Comparison of ENCODE assay signal across 1 cellular context in the genomic region with DNA sequence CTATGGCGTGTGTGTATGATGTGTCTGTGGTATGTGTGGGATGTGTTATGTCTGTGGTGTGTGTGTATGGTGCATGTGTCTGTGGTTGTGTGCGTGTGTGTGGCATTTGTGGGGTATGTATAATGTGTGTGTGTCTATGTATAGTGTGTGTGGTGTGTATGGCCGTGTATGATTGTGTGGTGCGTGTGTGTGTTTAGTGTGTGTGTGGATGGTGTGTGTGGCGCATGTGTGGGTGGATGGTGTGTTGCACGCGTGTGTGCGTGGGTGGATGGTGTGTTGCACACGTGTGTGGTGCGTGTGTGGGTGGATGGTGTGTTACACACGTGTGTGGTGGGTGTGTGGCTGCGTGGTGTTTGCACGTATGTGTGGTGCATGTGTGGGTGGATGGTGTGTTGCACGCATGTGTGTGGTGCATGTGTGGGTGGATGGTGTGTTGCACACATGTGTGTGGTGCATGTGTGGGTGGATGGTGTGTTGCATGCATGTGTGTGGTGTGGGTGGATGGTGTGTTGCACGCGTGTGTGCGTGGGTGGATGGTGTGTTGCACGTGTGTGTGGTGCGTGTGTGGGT.
TF ChIP-seq lines count a peak whose summit lies in the region.

No MANE protein-coding gene starts in this region.

TF ChIP-seq in A549, 52 proteins besides CTCF, POLR2A, EP300 and RAD21 (continued from another document):
- TF ChIP-seq, protein P1, sequence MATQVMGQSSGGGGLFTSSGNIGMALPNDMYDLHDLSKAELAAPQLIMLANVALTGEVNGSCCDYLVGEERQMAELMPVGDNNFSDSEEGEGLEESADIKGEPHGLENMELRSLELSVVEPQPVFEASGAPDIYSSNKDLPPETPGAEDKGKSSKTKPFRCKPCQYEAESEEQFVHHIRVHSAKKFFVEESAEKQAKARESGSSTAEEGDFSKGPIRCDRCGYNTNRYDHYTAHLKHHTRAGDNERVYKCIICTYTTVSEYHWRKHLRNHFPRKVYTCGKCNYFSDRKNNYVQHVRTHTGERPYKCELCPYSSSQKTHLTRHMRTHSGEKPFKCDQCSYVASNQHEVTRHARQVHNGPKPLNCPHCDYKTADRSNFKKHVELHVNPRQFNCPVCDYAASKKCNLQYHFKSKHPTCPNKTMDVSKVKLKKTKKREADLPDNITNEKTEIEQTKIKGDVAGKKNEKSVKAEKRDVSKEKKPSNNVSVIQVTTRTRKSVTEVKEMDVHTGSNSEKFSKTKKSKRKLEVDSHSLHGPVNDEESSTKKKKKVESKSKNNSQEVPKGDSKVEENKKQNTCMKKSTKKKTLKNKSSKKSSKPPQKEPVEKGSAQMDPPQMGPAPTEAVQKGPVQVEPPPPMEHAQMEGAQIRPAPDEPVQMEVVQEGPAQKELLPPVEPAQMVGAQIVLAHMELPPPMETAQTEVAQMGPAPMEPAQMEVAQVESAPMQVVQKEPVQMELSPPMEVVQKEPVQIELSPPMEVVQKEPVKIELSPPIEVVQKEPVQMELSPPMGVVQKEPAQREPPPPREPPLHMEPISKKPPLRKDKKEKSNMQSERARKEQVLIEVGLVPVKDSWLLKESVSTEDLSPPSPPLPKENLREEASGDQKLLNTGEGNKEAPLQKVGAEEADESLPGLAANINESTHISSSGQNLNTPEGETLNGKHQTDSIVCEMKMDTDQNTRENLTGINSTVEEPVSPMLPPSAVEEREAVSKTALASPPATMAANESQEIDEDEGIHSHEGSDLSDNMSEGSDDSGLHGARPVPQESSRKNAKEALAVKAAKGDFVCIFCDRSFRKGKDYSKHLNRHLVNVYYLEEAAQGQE (IDR thresholded peaks at IDR 0.05), result no peak
- TF ChIP-seq HDAC2 (IDR thresholded peaks at IDR 0.05), result no peak
- no peak for TF ChIP-seq CBX8 (IDR thresholded peaks at IDR 0.05)
- no peak for TF ChIP-seq KDM5A (IDR thresholded peaks at IDR 0.05)
- TF ChIP-seq, protein P2, sequence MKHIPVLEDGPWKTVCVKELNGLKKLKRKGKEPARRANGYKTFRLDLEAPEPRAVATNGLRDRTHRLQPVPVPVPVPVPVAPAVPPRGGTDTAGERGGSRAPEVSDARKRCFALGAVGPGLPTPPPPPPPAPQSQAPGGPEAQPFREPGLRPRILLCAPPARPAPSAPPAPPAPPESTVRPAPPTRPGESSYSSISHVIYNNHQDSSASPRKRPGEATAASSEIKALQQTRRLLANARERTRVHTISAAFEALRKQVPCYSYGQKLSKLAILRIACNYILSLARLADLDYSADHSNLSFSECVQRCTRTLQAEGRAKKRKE (CRISPR knock-in tag; IDR thresholded peaks at IDR 0.05; ENCODE audit: low read depth), result no peak
- TF ChIP-seq MAFK (IDR thresholded peaks at IDR 0.05; ENCODE audit: partially characterized antibody), result no peak
- TF ChIP-seq ZSCAN20 (CRISPR knock-in tag; IDR thresholded peaks at IDR 0.05), result no peak
- TF ChIP-seq JUNB (IDR thresholded peaks at IDR 0.05), result no peak
- TF ChIP-seq NFE2L2 (conservative IDR thresholded peaks at IDR 0.05; ENCODE audit: low read length), result no peak
- TF ChIP-seq CHD2 (IDR thresholded peaks at IDR 0.05; ENCODE audit: low read length, partially characterized antibody), result no peak
- TF ChIP-seq HOXB13 (CRISPR knock-in tag; IDR thresholded peaks at IDR 0.05; ENCODE audit: low read depth), result no peak
- no peak for TF ChIP-seq CEBPB (IDR thresholded peaks at IDR 0.05)
- no peak for TF ChIP-seq POLR2AphosphoS2 (conservative IDR thresholded peaks at IDR 0.05; ENCODE audit: low read length)
- no peak for TF ChIP-seq TP53 (CRISPR knock-in tag; IDR thresholded peaks at IDR 0.05)
- no peak for TF ChIP-seq KDM1A (IDR thresholded peaks at IDR 0.05; ENCODE audit: low read depth)
- TF ChIP-seq, protein P3, sequence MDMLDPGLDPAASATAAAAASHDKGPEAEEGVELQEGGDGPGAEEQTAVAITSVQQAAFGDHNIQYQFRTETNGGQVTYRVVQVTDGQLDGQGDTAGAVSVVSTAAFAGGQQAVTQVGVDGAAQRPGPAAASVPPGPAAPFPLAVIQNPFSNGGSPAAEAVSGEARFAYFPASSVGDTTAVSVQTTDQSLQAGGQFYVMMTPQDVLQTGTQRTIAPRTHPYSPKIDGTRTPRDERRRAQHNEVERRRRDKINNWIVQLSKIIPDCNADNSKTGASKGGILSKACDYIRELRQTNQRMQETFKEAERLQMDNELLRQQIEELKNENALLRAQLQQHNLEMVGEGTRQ (IDR thresholded peaks at IDR 0.05), result no peak
